ENCODE assay signal across 30 cellular contexts in genomic region chr14:21077672-21078071, GRCh38. TPM values are rescaled to one million over a fixed set of nuclear protein-coding genes. Genes with fewer than 3 reads are reported as not detected.
"Had no signal": no experiment of that assay in that cellular context is flagged by ENCODE, and none has a peak within 500 bp of the region (broad histone marks: within the 10 kb centered on the region; RNA-seq: fewer than 3 reads in every experiment).

No MANE protein-coding gene starts in this region.

- H3K9me3 Mint-ChIP-seq: activated naive CD4-positive, alpha-beta T cell treated with anti-CD3 and anti-CD28 coated beads, Interleukin-2, amount 50 U/mL, for 72 hours; activated T-cell treated with anti-CD3 and anti-CD28 coated beads, Interleukin-2, amount 50 U/mL, for 4 hours; IgD-negative memory B cell; T-helper 2 cell treated with Interferon-gamma antibody and Interleukin-4, amounts not matched to agents 5 μg/mL and 100 μg/mL, for 36 hours had no signal

- ATAC-seq: activated CD4-positive, CD25-positive, alpha-beta regulatory T cell treated with anti-CD3 and anti-CD28 coated beads, Interleukin-2, amount 50 U/mL, for 24 hours; activated naive CD4-positive, alpha-beta T cell treated with anti-CD3 and anti-CD28 coated beads, Interleukin-2, amount 50 U/mL, for 72 hours; activated T-cell treated with anti-CD3 and anti-CD28 coated beads, Interleukin-2, amount 50 U/mL, for 4 hours had no signal

- H3K4me3 ChIP-seq: cardiac muscle cell, Peyer's patch, SJCRH30 had no signal

- DNase-seq: activated CD4-positive, alpha-beta T cell treated with anti-CD3 and anti-CD28 coated beads for 4 hours; activated CD4-positive, alpha-beta T cell treated with anti-CD3 and anti-CD28 coated beads, Interleukin-2, amount 50 U/mL, for 4 hours; activated CD8-positive, alpha-beta memory T cell treated with anti-CD3 and anti-CD28 coated beads for 24 hours; activated effector memory CD4-positive, alpha-beta T cell treated with anti-CD3 and anti-CD28 coated beads, Interleukin-2, amount 50 U/mL, for 16 hours; activated naive CD4-positive, alpha-beta T cell treated with Interleukin-2 at 50 U/mL for 16 hours; activated T-cell treated with anti-CD3 and anti-CD28 coated beads, Interleukin-2, amount 50 U/mL, for 4 hours; brain microvascular endothelial cell; KG1; NCI-H1092; NCI-H1417; NCI-H1930; NCI-H2171; NCI-H2227 treated with DMSO at 0.1 percent for 48 hours; NCI-H446 treated with DMSO at 0.1 percent for 48 hours; NCI-H526; NK-92 treated with Interleukin-12 subunit alpha and Interleukin-12 subunit beta, amount 100 ng/mL, for 24 hours; Peyer's patch; Right ventricle myocardium superior; SJCRH30; SK-N-SH; T-helper 1 cell had no signal

- H3K4me1 ChIP-seq: SJCRH30 had no signal

- H3K27ac ChIP-seq: brain microvascular endothelial cell, cardiac muscle cell, Peyer's patch, RWPE1, SJCRH30 had no signal

- H3K36me3 Mint-ChIP-seq: activated naive CD4-positive, alpha-beta T cell treated with anti-CD3 and anti-CD28 coated beads, Interleukin-2, amount 50 U/mL, for 72 hours had no signal

- H3K27me3 ChIP-seq: brain microvascular endothelial cell, cardiac muscle cell, Peyer's patch, SJCRH30 had no signal

- H3K27ac Mint-ChIP-seq: activated naive CD4-positive, alpha-beta T cell treated with anti-CD3 and anti-CD28 coated beads, Interleukin-2, amount 50 U/mL, for 72 hours; IgD-negative memory B cell; T-helper 2 cell treated with Interferon-gamma antibody and Interleukin-4, amounts not matched to agents 5 μg/mL and 100 μg/mL, for 36 hours had no signal

- H3K4me2 ChIP-seq: SK-N-SH had no signal

- H3K4me3 Mint-ChIP-seq: activated T-cell treated with anti-CD3 and anti-CD28 coated beads, Interleukin-2, amount 50 U/mL, for 4 hours; IgD-negative memory B cell; T-helper 2 cell treated with Interferon-gamma antibody and Interleukin-4, amounts not matched to agents 5 μg/mL and 100 μg/mL, for 36 hours had no signal

- H3K9me3 ChIP-seq: Peyer's patch, SJCRH30, SK-N-SH had no signal

- H3K9ac ChIP-seq: SK-N-SH had no signal

RNA-seq across cellular contexts. Expression of gene ARHGEF40, which starts 7.6 kb away (rescaled TPM):
- polyA plus RNA-seq: IgD-negative memory B cell had no signal

RNA-seq across cellular contexts. Expression of gene RNASE8, which starts 20.1 kb away (rescaled TPM):
- total RNA-seq: activated naive CD4-positive, alpha-beta T cell treated with anti-CD3 and anti-CD28 coated beads, Interleukin-2, amount 50 U/mL, for 72 hours; activated T-cell treated with anti-CD3 and anti-CD28 coated beads, Interleukin-2, amount 50 U/mL, for 4 hours; cardiac muscle cell; LHCN-M2; M059J; Peyer's patch; Right ventricle myocardium superior; SJCRH30 had no signal
- polyA plus RNA-seq: adipose tissue, cardiac muscle cell, IgD-negative memory B cell, SK-N-SH had no signal

RNA-seq across cellular contexts. Expression of gene TMEM253, which starts 23.2 kb away (rescaled TPM):
- total RNA-seq: activated T-cell treated with anti-CD3 and anti-CD28 coated beads, Interleukin-2, amount 50 U/mL, for 4 hours; LHCN-M2; M059J; SJCRH30 had no signal
- polyA plus RNA-seq: IgD-negative memory B cell had no signal

RNA-seq across cellular contexts. Expression of gene RNASE7, which starts 35.5 kb away (rescaled TPM):
- total RNA-seq: activated naive CD4-positive, alpha-beta T cell treated with anti-CD3 and anti-CD28 coated beads, Interleukin-2, amount 50 U/mL, for 72 hours; activated T-cell treated with anti-CD3 and anti-CD28 coated beads, Interleukin-2, amount 50 U/mL, for 4 hours; cardiac muscle cell; LHCN-M2; M059J; Peyer's patch; Right ventricle myocardium superior; SJCRH30 had no signal
- polyA plus RNA-seq: cardiac muscle cell, IgD-negative memory B cell, SK-N-SH had no signal
